10 cellular contexts compared by ENCODE assay signal in the genomic region with DNA sequence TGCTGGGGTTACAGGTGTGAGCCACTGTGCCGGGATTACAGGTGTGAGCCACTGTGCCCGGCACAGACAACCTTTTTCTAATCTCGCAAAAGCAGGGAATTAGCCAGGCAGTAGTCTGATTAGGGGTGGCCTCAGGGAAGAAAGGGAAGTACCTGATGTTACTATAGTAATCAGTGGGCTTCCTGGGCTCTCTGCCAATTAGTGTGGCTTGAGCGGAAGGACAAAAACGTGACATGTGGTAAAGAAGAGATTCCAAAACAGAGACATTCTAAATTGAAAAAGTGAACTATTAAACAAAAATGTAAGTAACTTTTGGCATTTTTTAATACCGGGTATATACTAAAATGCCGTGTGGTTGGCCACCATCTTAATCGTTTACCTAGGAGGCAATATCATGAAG. TPM values are rescaled to one million over a fixed set of nuclear protein-coding genes. Genes with fewer than 3 reads are reported as not detected.
"Had no signal": no experiment of that assay in that cellular context is flagged by ENCODE, and none has a peak within 500 bp of the region (broad histone marks: within the 10 kb centered on the region; RNA-seq: fewer than 3 reads in every experiment).

No MANE protein-coding gene starts in this region.

- DNase-seq: activated T-cell treated with anti-CD3 and anti-CD28 coated beads, Interleukin-2, amount 50 U/mL, for 1 hour; amygdala; endodermal cell; hippocampal formation; left ventricle myocardium superior; mesendoderm; ovary; sigmoid colon; stimulated activated naive CD4-positive, alpha-beta T cell treated with Interleukin-2 at 50 U/mL for 16 hours had no signal

RNA-seq across cellular contexts. Expression of a gene that starts 48.1 kb away (rescaled TPM):
- polyA plus RNA-seq: neural cell had no signal
